Comparison of ENCODE assay signal across 10 cellular contexts in genomic region chr1:163875214-163875926, GRCh38.
DNase-seq lines count a peak whose midpoint lies in the region; ATAC-seq, FAIRE-seq and TF ChIP-seq lines count a peak whose summit lies in the region.
"Had no signal": no experiment of that assay in that cellular context is flagged by ENCODE, and none has a peak within 500 bp of the region (broad histone marks: within the 10 kb centered on the region; RNA-seq: fewer than 3 reads in every experiment).

No MANE protein-coding gene starts in this region.

- H3K4me1 ChIP-seq in PC-3 (ENCODE audit: insufficient read depth, low read length) (no peaks in the 10 kb centered on the region), rectal smooth muscle tissue (ENCODE audit: control insufficient read depth, insufficient read depth, low read length) (no peaks in the 10 kb centered on the region)

- H3K9me2 ChIP-seq in PC-3 (replicated peaks; ENCODE audit: low read length) = no peaks in the 10 kb centered on the region

- H3K4me2 ChIP-seq in PC-3 (ENCODE audit: low read length) = peak overlapping the region; percentile 30; the same call in 1 of the 2 replicates

- H3K36me3 ChIP-seq in PC-3 (ENCODE audit: low read depth, low read length) (no peaks in the 10 kb centered on the region), rectal smooth muscle tissue (ENCODE audit: control insufficient read depth, insufficient read depth, low read length) (no peaks in the 10 kb centered on the region)
- H3K36me3 ChIP-seq: prostate gland had no signal

- BruUV-seq in PC-3 (replicated peaks; lab: Mats Ljungman, UMichigan) = no TSS peak

- intact Hi-C loops in PC-3 (cut with micrococcal nuclease) = no loop called here

- no peak overlapping the region for H3K9ac ChIP-seq in PC-3 (ENCODE audit: low read length)
- no peak overlapping the region for H3K9ac ChIP-seq in rectal smooth muscle tissue (ENCODE audit: low read length)

- H3K27ac ChIP-seq in PC-3 (ENCODE audit: low read length) (no peak overlapping the region), rectal smooth muscle tissue (ENCODE audit: low read depth, low read length) (peak overlapping the region; percentile 29)
- H3K27ac ChIP-seq: prostate gland had no signal

- FAIRE-seq in RCC 7860 (lab: Jason Lieb, UNC) = no peak

- H4K20me1 ChIP-seq in PC-3 (ENCODE audit: low read length) = no peaks in the 10 kb centered on the region

- H3K27me3 ChIP-seq in PC-3 (ENCODE audit: low read length) (0 out of 2 replicates have a peak, but pooled peaks cover 3% of the 10 kb centered on the region), rectal smooth muscle tissue (ENCODE audit: control insufficient read depth, insufficient read depth, low read length) (no peaks in the 10 kb centered on the region)

- CTCF ChIA-PET in PC-3 (lab: Charles Lee) = no interaction called here

- H3K4me3 ChIP-seq in PC-3 (ENCODE audit: low read length) (no peak overlapping the region), rectal smooth muscle tissue (ENCODE audit: low read length) (no peak overlapping the region)
- H3K4me3 ChIP-seq: prostate gland had no signal

- no peaks in the 10 kb centered on the region for H3F3A ChIP-seq in PC-3 (ENCODE audit: low read length, unreplicated experiment)

- ATAC-seq in PC-3 (no peak), GM18520 (IDR thresholded peaks at IDR 0.05; ENCODE audit: unreplicated experiment) (no peak), HG02884 (IDR thresholded peaks at IDR 0.05; ENCODE audit: unreplicated experiment) (no peak)

- POLR2A ChIA-PET in PC-3 (lab: Charles Lee; ENCODE audit: unreplicated experiment) = no interaction called here

- no peaks in the 10 kb centered on the region for H3K9me3 ChIP-seq in PC-3 (ENCODE audit: low read length)
- H3K9me3 ChIP-seq: prostate gland had no signal

- no peak for TF ChIP-seq CTCF in PC-3 (conservative IDR thresholded peaks at IDR 0.05; ENCODE audit: low read depth, low read length)

- no peaks in the 10 kb centered on the region for H3K79me2 ChIP-seq in PC-3 (ENCODE audit: low read length)

- H2AFZ ChIP-seq in PC-3 (ENCODE audit: low read length) = peak overlapping the region; percentile 27; the same call in 1 of the 2 replicates

- DNase-seq in EH (ENCODE audit: low read depth) = peak; percentile 92
- DNase-seq in PC-3 = no peak
- peak; percentile 99 for DNase-seq in fibroblast of peridontal ligament (ENCODE audit: extremely low read depth)
- DNase-seq in cerebellar cortex (ENCODE audit: low spot score) = no peak
- no peak for DNase-seq in RCC 7860 (ENCODE audit: low spot score)
- DNase-seq: substantia nigra had no signal

Comparison
In these comparisons a context has a peak if more than half of its experiments do, and no peak if none do; other contexts are left out.
1. DNase-seq: peak in EH (single experiment) and fibroblast of peridontal ligament (single experiment); none in PC-3 (single experiment), cerebellar cortex (single experiment) and RCC 7860 (single experiment).